Comparison of ENCODE assay signal across 2 cellular contexts in the genomic region with DNA sequence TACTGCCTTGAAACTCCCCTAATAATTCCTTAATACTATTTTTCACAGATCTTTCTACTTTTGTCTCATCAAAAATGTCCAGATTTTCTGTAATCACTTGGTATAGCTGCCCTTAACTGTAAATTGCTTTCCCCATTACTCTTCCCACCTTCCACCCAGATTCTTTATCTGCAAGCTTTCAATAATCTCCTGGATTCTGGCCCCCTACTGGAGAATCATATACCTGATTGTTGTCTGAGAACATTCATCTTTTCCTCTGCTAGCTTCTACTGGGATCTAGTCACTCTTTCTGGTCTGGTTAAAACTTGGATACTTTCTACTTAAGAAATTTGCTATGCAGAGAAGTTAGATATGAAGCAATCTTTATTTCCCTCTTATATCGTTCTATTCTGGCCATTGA.
TF ChIP-seq lines count a peak whose summit lies in the region.

No MANE protein-coding gene starts in this region.

TF ChIP-seq in liver, 16 proteins besides CTCF, POLR2A, EP300 and RAD21:
- TF ChIP-seq ATF3 (IDR thresholded peaks at IDR 0.05) (no peak), HNF4A (conservative IDR thresholded peaks at IDR 0.05) (no peak), JUND (IDR thresholded peaks at IDR 0.05) (no peak), REST (IDR thresholded peaks at IDR 0.05) (no peak), EGR1 (IDR thresholded peaks at IDR 0.05; ENCODE audit: low read depth in 2 of 2) (no peak), GABPA (IDR thresholded peaks at IDR 0.05 in 1 of 2, conservative IDR thresholded peaks at IDR 0.05 in 1 of 2) (no peak), SP1 (IDR thresholded peaks at IDR 0.05) (no peak), TAF1 (conservative IDR thresholded peaks at IDR 0.05) (no peak), RXRA (IDR thresholded peaks at IDR 0.05) (no peak)
- TF ChIP-seq, protein P1, sequence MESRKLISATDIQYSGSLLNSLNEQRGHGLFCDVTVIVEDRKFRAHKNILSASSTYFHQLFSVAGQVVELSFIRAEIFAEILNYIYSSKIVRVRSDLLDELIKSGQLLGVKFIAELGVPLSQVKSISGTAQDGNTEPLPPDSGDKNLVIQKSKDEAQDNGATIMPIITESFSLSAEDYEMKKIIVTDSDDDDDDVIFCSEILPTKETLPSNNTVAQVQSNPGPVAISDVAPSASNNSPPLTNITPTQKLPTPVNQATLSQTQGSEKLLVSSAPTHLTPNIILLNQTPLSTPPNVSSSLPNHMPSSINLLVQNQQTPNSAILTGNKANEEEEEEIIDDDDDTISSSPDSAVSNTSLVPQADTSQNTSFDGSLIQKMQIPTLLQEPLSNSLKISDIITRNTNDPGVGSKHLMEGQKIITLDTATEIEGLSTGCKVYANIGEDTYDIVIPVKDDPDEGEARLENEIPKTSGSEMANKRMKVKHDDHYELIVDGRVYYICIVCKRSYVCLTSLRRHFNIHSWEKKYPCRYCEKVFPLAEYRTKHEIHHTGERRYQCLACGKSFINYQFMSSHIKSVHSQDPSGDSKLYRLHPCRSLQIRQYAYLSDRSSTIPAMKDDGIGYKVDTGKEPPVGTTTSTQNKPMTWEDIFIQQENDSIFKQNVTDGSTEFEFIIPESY (IDR thresholded peaks at IDR 0.05): no peak

TF ChIP-seq in HepG2, 621 proteins besides CTCF, POLR2A, EP300 and RAD21:
- TF ChIP-seq SMAD9 (CRISPR knock-in tag; IDR thresholded peaks at IDR 0.05) (no peak), ZNF264 (CRISPR knock-in tag; IDR thresholded peaks at IDR 0.05) (no peak), JDP2 (CRISPR knock-in tag; IDR thresholded peaks at IDR 0.05; ENCODE audit: borderline replicate concordance) (no peak), E2F5 (CRISPR knock-in tag; conservative IDR thresholded peaks at IDR 0.05) (no peak), YEATS4 (CRISPR knock-in tag; IDR thresholded peaks at IDR 0.05; ENCODE audit: borderline replicate concordance) (no peak), ASH2L (IDR thresholded peaks at IDR 0.05; ENCODE audit: insufficient read length, low read depth, low read length) (no peak), GABPA (IDR thresholded peaks at IDR 0.05; ENCODE audit: low read depth, low read length) (no peak), GABPA (CRISPR knock-in tag; IDR thresholded peaks at IDR 0.05; ENCODE audit: low read depth) (no peak), ZNF775 (CRISPR knock-in tag; IDR thresholded peaks at IDR 0.05; ENCODE audit: borderline replicate concordance) (no peak), GPBP1L1 (CRISPR knock-in tag; IDR thresholded peaks at IDR 0.05) (no peak), HCFC1 (IDR thresholded peaks at IDR 0.05; ENCODE audit: low read depth, low read length) (no peak), RORA (CRISPR knock-in tag; IDR thresholded peaks at IDR 0.05) (no peak), ZNF691 (CRISPR knock-in tag; IDR thresholded peaks at IDR 0.05; ENCODE audit: borderline replicate concordance, low read depth) (no peak)
